Comparison of ENCODE assay signal across 24 cellular contexts in genomic region chr11:116202922-116203321, GRCh38.
"Had no signal": no experiment of that assay in that cellular context is flagged by ENCODE, and none has a peak within 500 bp of the region (broad histone marks: within the 10 kb centered on the region; RNA-seq: fewer than 3 reads in every experiment).

No MANE protein-coding gene starts in this region.

- H3K36me3 ChIP-seq: tibial nerve had no signal

- H3K27ac Mint-ChIP-seq: activated naive CD4-positive, alpha-beta T cell treated with anti-CD3 and anti-CD28 coated beads, Interleukin-2, amount 10 ng/mL, durations not matched to agents 7 days and 5 days; activated naive CD8-positive, alpha-beta T cell treated with anti-CD3 and anti-CD28 coated beads, Interleukin-2, amount 50 U/mL, for 24 hours; immature natural killer cell; memory B cell; naive thymus-derived CD4-positive, alpha-beta T cell; T-helper 1 cell treated with Interleukin-12 subunit alpha and Interleukin-12 subunit beta and Interleukin-4 antibody, amounts not matched to agents 30 μg/mL and 1 μg/mL, for 36 hours had no signal

- H3K4me1 Mint-ChIP-seq: activated naive CD4-positive, alpha-beta T cell treated with anti-CD3 and anti-CD28 coated beads, Interleukin-2, amount 10 ng/mL, durations not matched to agents 7 days and 5 days; activated naive CD8-positive, alpha-beta T cell treated with anti-CD3 and anti-CD28 coated beads, Interleukin-2, amount 50 U/mL, for 24 hours; immature natural killer cell; memory B cell had no signal

- H3K4me1 ChIP-seq: tibial nerve had no signal

- H3K4me3 ChIP-seq: coronary artery, mucosa of descending colon, tibial nerve had no signal

- H3K36me3 Mint-ChIP-seq: activated naive CD4-positive, alpha-beta T cell treated with anti-CD3 and anti-CD28 coated beads, Interleukin-2, amount 10 ng/mL, durations not matched to agents 7 days and 5 days; immature natural killer cell; memory B cell; naive thymus-derived CD4-positive, alpha-beta T cell had no signal

- ATAC-seq: activated naive CD8-positive, alpha-beta T cell treated with anti-CD3 and anti-CD28 coated beads, Interleukin-2, amount 50 U/mL, for 24 hours; left ventricle myocardium superior; mucosa of descending colon; naive thymus-derived CD4-positive, alpha-beta T cell; stimulated activated naive CD8-positive, alpha-beta T cell treated with anti-CD3 and anti-CD28 coated beads, Interleukin-15, Interleukin-2, amounts not matched to agents 100 U/mL and 50 U/mL, for 24 hours had no signal

- H3K27ac ChIP-seq: coronary artery, tibial nerve had no signal

- DNase-seq: activated CD4-positive, alpha-beta T cell treated with anti-CD3 and anti-CD28 coated beads for 1 hour; activated CD8-positive, alpha-beta memory T cell treated with anti-CD3 and anti-CD28 coated beads for 24 hours; activated CD8-positive, alpha-beta memory T cell treated with anti-CD3 and anti-CD28 coated beads, Interleukin-2, amount 50 U/mL, for 48 hours; activated effector memory CD4-positive, alpha-beta T cell treated with Interleukin-2 at 50 U/mL for 16 hours; activated naive CD4-positive, alpha-beta T cell treated with anti-CD3 and anti-CD28 coated beads, Interleukin-2, amount 10 ng/mL, durations not matched to agents 7 days and 5 days; activated naive CD8-positive, alpha-beta T cell treated with anti-CD3 and anti-CD28 coated beads, Interleukin-2, amount 50 U/mL, for 24 hours; activated T-cell treated with anti-CD3 and anti-CD28 coated beads, Interleukin-2, amount 50 U/mL, for 48 hours; anterior cingulate cortex; erythroblast; head of caudate nucleus; immature natural killer cell; kidney glomerular epithelial cell; left ventricle myocardium superior; mucosa of descending colon; naive thymus-derived CD4-positive, alpha-beta T cell; nucleus accumbens; stimulated activated CD4-positive, alpha-beta T cell treated with anti-CD3 and anti-CD28 coated beads, Interleukin-12 subunit alpha, Interleukin-12 subunit beta, amount 100 ng/mL, for 4 hours; stimulated activated CD4-positive, alpha-beta T cell treated with anti-CD3 and anti-CD28 coated beads, Interleukin-1b, Interleukin-23, amount 100 ng/mL, for 48 hours; stimulated activated naive CD8-positive, alpha-beta T cell treated with anti-CD3 and anti-CD28 coated beads, Interleukin-15, Interleukin-2, amounts not matched to agents 100 U/mL and 50 U/mL, for 24 hours; substantia nigra had no signal

- H3K9me3 Mint-ChIP-seq: activated naive CD4-positive, alpha-beta T cell treated with anti-CD3 and anti-CD28 coated beads, Interleukin-2, amount 10 ng/mL, durations not matched to agents 7 days and 5 days; activated naive CD8-positive, alpha-beta T cell treated with anti-CD3 and anti-CD28 coated beads, Interleukin-2, amount 50 U/mL, for 24 hours; immature natural killer cell; memory B cell; T-helper 1 cell treated with Interleukin-12 subunit alpha and Interleukin-12 subunit beta and Interleukin-4 antibody, amounts not matched to agents 30 μg/mL and 1 μg/mL, for 36 hours had no signal

- H3K9me3 ChIP-seq: mucosa of descending colon, tibial nerve had no signal

- H3K4me3 Mint-ChIP-seq: activated naive CD4-positive, alpha-beta T cell treated with anti-CD3 and anti-CD28 coated beads, Interleukin-2, amount 10 ng/mL, durations not matched to agents 7 days and 5 days; activated naive CD8-positive, alpha-beta T cell treated with anti-CD3 and anti-CD28 coated beads, Interleukin-2, amount 50 U/mL, for 24 hours; immature natural killer cell; memory B cell; naive thymus-derived CD4-positive, alpha-beta T cell; T-helper 1 cell treated with Interleukin-12 subunit alpha and Interleukin-12 subunit beta and Interleukin-4 antibody, amounts not matched to agents 30 μg/mL and 1 μg/mL, for 36 hours had no signal
